Comparison of ENCODE assay signal across 26 cellular contexts in the genomic region with DNA sequence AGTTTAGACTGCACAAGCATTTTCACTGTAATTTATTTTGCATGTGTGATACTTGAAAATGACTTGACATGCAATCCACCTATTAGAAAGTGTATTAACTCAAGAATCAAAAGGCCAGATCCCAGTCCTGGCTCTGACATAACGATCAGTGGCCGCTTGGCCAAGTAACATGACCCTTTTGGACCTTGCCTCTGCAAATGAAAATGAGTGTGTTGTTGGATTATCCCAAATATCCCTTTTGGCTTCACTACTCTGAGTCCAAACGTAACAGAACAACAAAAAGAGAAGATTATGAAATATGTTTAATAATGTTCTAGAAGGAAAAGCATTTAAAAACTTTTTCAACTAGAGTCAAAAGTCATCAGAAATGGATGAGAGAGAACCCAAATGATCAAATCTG. TPM values are rescaled to one million over a fixed set of nuclear protein-coding genes. Genes with fewer than 3 reads are reported as not detected.
"Had no signal": no experiment of that assay in that cellular context is flagged by ENCODE, and none has a peak within 500 bp of the region (broad histone marks: within the 10 kb centered on the region; RNA-seq: fewer than 3 reads in every experiment).

No MANE protein-coding gene starts in this region.

- H3K4me3 ChIP-seq: neural progenitor cell, ovary, psoas muscle, sigmoid colon, stomach, thoracic aorta, thyroid gland, tibial nerve, upper lobe of right lung, uterus had no signal

- H3K9me3 ChIP-seq: ovary, psoas muscle, sigmoid colon, thoracic aorta, thyroid gland, upper lobe of right lung had no signal

- H2AFZ ChIP-seq: neural progenitor cell, parathyroid adenoma had no signal

- H3K9ac ChIP-seq: neural progenitor cell, parathyroid adenoma had no signal

- H3K79me2 ChIP-seq: parathyroid adenoma had no signal

- DNase-seq: naive thymus-derived CD4-positive, alpha-beta T cell; natural killer cell; occipital lobe; ovary; posterior cingulate gyrus; psoas muscle; right cardiac atrium; sigmoid colon; small intestine; stimulated activated CD4-positive, alpha-beta T cell treated with anti-CD3 and anti-CD28 coated beads, Interleukin-15, amount 100 ng/mL, for 24 hours; stimulated activated CD4-positive, alpha-beta T cell treated with anti-CD3 and anti-CD28 coated beads, Interleukin-2, amount 100 ng/mL, for 24 hours; stimulated activated CD4-positive, alpha-beta T cell treated with anti-CD3 and anti-CD28 coated beads, Interleukin-2, amount 100 ng/mL, for 48 hours; stimulated activated CD4-positive, alpha-beta T cell treated with anti-CD3 and anti-CD28 coated beads, Interleukin-4, amount 100 ng/mL, for 24 hours; stimulated activated naive B cell treated with anti-CD40 and anti-IgM and Interleukin-4, amounts not matched to agents 10 μg/mL and 1 μg/mL and 100 μg/mL, for 72 hours; stimulated activated naive CD4-positive, alpha-beta T cell treated with Interleukin-2 at 50 U/mL for 16 hours; stomach; thyroid gland; trophoblast cell; upper lobe of right lung; uterus had no signal

- H3K27me3 ChIP-seq: neural progenitor cell, ovary, sigmoid colon, stomach, thyroid gland, tibial nerve, upper lobe of right lung, uterus had no signal

- ATAC-seq: naive thymus-derived CD4-positive, alpha-beta T cell; natural killer cell; psoas muscle; right cardiac atrium; stimulated activated effector memory CD8-positive, alpha-beta T cell treated with anti-CD3 and anti-CD28 coated beads, Interleukin-12 subunit alpha, Interleukin-12 subunit beta, amount 100 ng/mL, for 72 hours; stimulated activated naive B cell treated with anti-CD40 and anti-IgM and Interleukin-4, amounts not matched to agents 10 μg/mL and 1 μg/mL and 100 μg/mL, for 72 hours; upper lobe of right lung had no signal

- H3K36me3 ChIP-seq: neural progenitor cell, ovary, sigmoid colon, stomach, thoracic aorta, thyroid gland, upper lobe of right lung, uterus had no signal

- H3K27ac ChIP-seq: neural progenitor cell, ovary, parathyroid adenoma, psoas muscle, sigmoid colon, stomach, thoracic aorta, thyroid gland, tibial nerve, upper lobe of right lung, uterus had no signal

- H3K4me1 ChIP-seq: parathyroid adenoma, psoas muscle, sigmoid colon, stomach, thyroid gland, tibial nerve, upper lobe of right lung, uterus had no signal

- H3K4me2 ChIP-seq: neural progenitor cell had no signal

RNA-seq across cellular contexts. Expression of gene BHMT2, which starts 19.1 kb away (rescaled TPM):
- total RNA-seq: naive thymus-derived CD4-positive, alpha-beta T cell; natural killer cell had no signal
- polyA plus RNA-seq: naive thymus-derived CD4-positive, alpha-beta T cell; neural cell had no signal
